ENCODE assay signal across 8 cellular contexts in the genomic region with DNA sequence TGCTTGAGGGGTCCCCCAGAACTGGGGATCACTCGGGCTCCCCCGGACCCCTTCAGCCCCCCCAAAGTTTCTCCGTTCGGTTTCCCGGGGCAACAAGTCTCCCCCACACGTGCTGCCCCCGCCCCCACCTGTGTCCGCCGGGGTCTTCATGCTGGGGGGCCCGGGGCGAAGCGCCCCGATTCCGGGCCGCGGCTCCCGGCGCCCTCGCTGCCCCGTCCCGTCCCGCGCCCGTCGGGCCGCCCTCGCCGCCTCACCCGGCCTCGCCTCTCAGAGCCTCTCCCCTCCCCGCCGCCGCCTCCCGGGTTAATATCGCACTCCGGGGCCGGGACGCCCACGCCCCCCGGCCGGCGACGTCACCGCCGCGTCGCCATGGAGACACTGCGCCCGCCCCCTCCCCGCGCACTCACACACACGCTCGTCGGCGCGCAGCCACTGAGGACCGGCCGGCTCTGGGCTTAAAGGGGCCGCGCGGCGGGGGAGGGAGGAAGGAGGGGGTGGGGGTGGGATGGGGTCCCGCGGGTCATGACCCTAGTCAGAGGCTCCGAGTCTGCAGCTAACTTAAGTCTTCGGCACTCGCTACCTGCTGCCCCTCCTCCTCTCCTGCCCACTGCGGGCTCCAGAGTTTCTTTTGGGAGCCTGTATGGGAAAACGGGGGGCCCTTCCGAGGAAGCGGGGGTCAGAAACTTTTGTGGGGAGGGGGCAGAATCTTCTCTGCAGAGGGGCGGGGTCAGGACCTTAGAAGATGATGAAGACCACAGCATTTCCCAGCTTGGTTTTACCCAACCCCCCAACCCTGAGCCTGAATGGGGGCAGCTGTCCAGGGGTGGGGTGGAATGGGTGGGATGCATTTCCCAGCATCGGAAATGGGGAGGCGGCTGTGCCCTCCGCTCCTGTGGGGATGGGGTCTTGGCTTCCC. TPM values are rescaled to one million over a fixed set of nuclear protein-coding genes. Genes with fewer than 3 reads are reported as not detected.
DNase-seq lines count a peak whose midpoint lies in the region; ATAC-seq and TF ChIP-seq lines count a peak whose summit lies in the region.

A gene (minus strand): TSS at position 279 of the 916 bp plus-strand sequence. CDS start 129 bp downstream, at position 150.

- H2AFZ ChIP-seq in OCI-LY7 (ENCODE audit: low read length), result peak within 1 kb of the TSS; percentile 58; the same call in 1 of the 2 replicates

- CTCF ChIA-PET in OCI-LY7 (lab: Charles Lee; ENCODE audit: unreplicated experiment), result no interaction called here

- BruUV-seq in OCI-LY7 (replicated peaks; lab: Mats Ljungman, UMichigan), result no TSS peak

- peaks cover 8% of the 10 kb centered on the region for H3K27me3 ChIP-seq in HUES48 (ENCODE audit: control insufficient read depth, insufficient read depth, low read length)

- H3K9me2 ChIP-seq in OCI-LY7 (ENCODE audit: insufficient read depth, low read length), result no peaks in the 10 kb centered on the region

- peak; percentile 59 for ATAC-seq in GM19397 (IDR thresholded peaks at IDR 0.05; ENCODE audit: unreplicated experiment)

- H3K79me2 ChIP-seq in OCI-LY7 (ENCODE audit: insufficient read depth, low read depth, low read length), result peaks cover 28% of the 10 kb centered on the region; the same call in 1 of the 2 replicates

- H3K4me2 ChIP-seq in OCI-LY7 (ENCODE audit: low read length), result peak within 1 kb of the TSS; percentile 96

- H3K9me3 ChIP-seq in HUES48 (ENCODE audit: control insufficient read depth, insufficient read depth, low read length), result no peaks in the 10 kb centered on the region
- H3K9me3 ChIP-seq in OCI-LY7 (ENCODE audit: low read length), result no peaks in the 10 kb centered on the region

- peaks cover 20% of the 10 kb centered on the region for H3K4me1 ChIP-seq in HUES48 (ENCODE audit: control insufficient read depth, insufficient read depth, low read length)
- H3K4me1 ChIP-seq in OCI-LY7 (ENCODE audit: insufficient read depth, low read length, poor library complexity, severe bottlenecking), result peaks cover 25% of the 10 kb centered on the region

- POLR2A ChIA-PET in OCI-LY7 (lab: Charles Lee), result interaction anchor here (1.4 kb wide), 1 partner anchor 24 kb away, joined by 3 read pairs; no protein-coding TSS in a partner anchor

- intact Hi-C loops in OCI-LY7 (cut with micrococcal nuclease; ENCODE audit: unreplicated experiment), result no loop called here

- H3K9ac ChIP-seq in HUES48 (ENCODE audit: low read depth, low read length), result peak within 1 kb of the TSS; percentile 47

- TF ChIP-seq CTCF in C4-2B (conservative IDR thresholded peaks at IDR 0.05) (no peak), OCI-LY7 (conservative IDR thresholded peaks at IDR 0.05; ENCODE audit: low read length) (no peak)

- peak within 1 kb of the TSS; percentile 88 for H3K27ac ChIP-seq in C4-2B
- H3K27ac ChIP-seq in HUES48 (ENCODE audit: low read depth, low read length), result peak within 1 kb of the TSS; percentile 92
- peak within 1 kb of the TSS; percentile 77 for H3K27ac ChIP-seq in OCI-LY7 (ENCODE audit: low read depth, low read length, poor library complexity, severe bottlenecking)
- H3K27ac ChIP-seq in epithelial cell of prostate, result peak within 1 kb of the TSS; percentile 93

- peaks cover 4% of the 10 kb centered on the region; the same call in 1 of the 2 replicates for H3K36me3 ChIP-seq in HUES48 (ENCODE audit: control insufficient read depth, insufficient read depth, low read length)
- H3K36me3 ChIP-seq in OCI-LY7 (ENCODE audit: insufficient read depth, low read length), result peaks cover 4% of the 10 kb centered on the region

- H4K20me1 ChIP-seq in OCI-LY7 (ENCODE audit: insufficient read depth, low read length), result no peaks in the 10 kb centered on the region; the same call in 1 of the 2 replicates

- peak; percentile 92 for DNase-seq in OCI-LY7 (ENCODE audit: low spot score)
- DNase-seq in activated T-cell treated with anti-CD3 and anti-CD28 coated beads for 4 hours, result peak; percentile 89
- no peak for DNase-seq in epithelial cell of prostate (ENCODE audit: low read depth, low spot score)
- peak; percentile 95 for DNase-seq in mucosa of gallbladder (ENCODE audit: low spot score)
- DNase-seq in stimulated activated CD8-positive, alpha-beta memory T cell treated with anti-CD3 and anti-CD28 coated beads, Interleukin-4, amount 100 ng/mL, for 24 hours (ENCODE audit: low read depth), result peak; percentile 89

- peak within 1 kb of the TSS; percentile 68 for H3K4me3 ChIP-seq in HUES48 (ENCODE audit: low read depth, low read length)
- H3K4me3 ChIP-seq in OCI-LY7 (ENCODE audit: low read depth, low read length, poor library complexity, severe bottlenecking), result peak within 1 kb of the TSS; percentile 99

RNA-seq across cellular contexts. Expression of the gene that starts here (rescaled TPM):
- total RNA-seq in OCI-LY7 (2014; rRNA removed; shearing (Covaris generic)), result 22.1 and 26.7 TPM in 2 replicates
- total RNA-seq in OCI-LY7 (2022) (33.5 and 36.6 TPM in 2 replicates), mucosa of gallbladder (68.3 TPM)
